Comparison of ENCODE assay signal across 11 cellular contexts in the genomic region with DNA sequence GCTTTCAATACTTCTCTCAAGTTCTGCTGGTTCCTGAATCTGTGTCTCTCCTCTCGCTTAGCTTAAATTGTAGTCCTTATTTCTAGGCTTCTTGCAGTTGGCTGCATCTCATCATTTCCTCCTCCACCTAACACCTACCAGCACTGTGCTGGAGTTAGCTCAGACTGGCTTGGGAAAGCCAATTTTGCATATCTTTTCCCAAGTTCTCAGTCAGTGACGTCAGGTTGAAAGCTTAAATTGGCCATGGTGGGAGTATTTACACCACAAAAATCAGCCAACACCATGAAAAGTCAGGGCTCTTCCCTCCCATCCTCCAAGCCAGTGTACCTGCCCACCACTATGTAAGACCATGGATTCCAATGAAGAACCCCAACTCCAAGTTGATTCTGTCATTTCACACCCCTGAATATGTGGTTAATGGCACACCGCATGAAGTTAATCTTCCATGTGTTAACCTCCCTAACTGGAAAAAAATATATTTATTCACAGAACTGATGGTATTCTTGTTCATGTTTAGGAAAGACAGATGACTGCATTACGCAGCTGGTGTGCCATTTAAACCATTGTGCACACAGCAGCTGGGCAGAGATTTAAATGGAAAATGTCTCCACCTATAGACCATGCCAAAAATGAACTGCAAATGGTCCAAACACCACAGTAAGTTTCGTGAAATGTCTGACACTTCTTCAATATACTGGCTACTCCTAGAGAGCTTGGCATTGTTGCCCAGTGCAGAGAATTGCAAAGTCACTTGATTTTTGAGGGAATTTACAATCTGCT.
DNase-seq lines count a peak whose midpoint lies in the region; TF ChIP-seq lines count a peak whose summit lies in the region.
"Had no signal": no experiment of that assay in that cellular context is flagged by ENCODE, and none has a peak within 500 bp of the region (broad histone marks: within the 10 kb centered on the region; RNA-seq: fewer than 3 reads in every experiment).

No MANE protein-coding gene starts in this region.

- H3K9me3 Mint-ChIP-seq in neural progenitor cell, result no peaks in the 10 kb centered on the region
- H3K9me3 Mint-ChIP-seq: activated naive CD4-positive, alpha-beta T cell treated with anti-CD3 and anti-CD28 coated beads, Interleukin-2, amount 50 U/mL, for 24 hours had no signal

- no peak overlapping the region for H3K27ac Mint-ChIP-seq in neural progenitor cell
- H3K27ac Mint-ChIP-seq: activated naive CD4-positive, alpha-beta T cell treated with anti-CD3 and anti-CD28 coated beads, Interleukin-2, amount 50 U/mL, for 24 hours had no signal

- H3K9me2 ChIP-seq in SU-DHL-6 (replicated peaks; ENCODE audit: insufficient read depth, low read length), result no peaks in the 10 kb centered on the region

- CTCF ChIA-PET in HEK293 (lab: Yijun Ruan, JAX), result interaction anchor here (0.9 to 3.4 kb wide), 14 partner anchors 13 to 254 kb away, joined by 3 to 23 read pairs (median 4); no protein-coding TSS in a partner anchor

- H3K4me3 ChIP-seq in HEK293 (ENCODE audit: low read depth, low read length) (no peak overlapping the region), SU-DHL-6 (ENCODE audit: insufficient read depth, low read length, poor library complexity, severe bottlenecking) (no peak overlapping the region), neural progenitor cell (no peak overlapping the region), left ventricle myocardium inferior (no peak overlapping the region)

- intact Hi-C loops in left ventricle myocardium inferior (cut with micrococcal nuclease), result no loop called here

- H3K27me3 ChIP-seq in SU-DHL-6 (ENCODE audit: low read length), result no peaks in the 10 kb centered on the region
- H3K27me3 ChIP-seq in neural progenitor cell, result no peaks in the 10 kb centered on the region
- no peaks in the 10 kb centered on the region for H3K27me3 ChIP-seq in left ventricle myocardium inferior (ENCODE audit: low read depth)

- H3K4me1 Mint-ChIP-seq in neural progenitor cell, result no peaks in the 10 kb centered on the region

- H3K4me1 ChIP-seq in HEK293 (ENCODE audit: control insufficient read depth, insufficient read depth, low read length) (no peaks in the 10 kb centered on the region), neural progenitor cell (no peaks in the 10 kb centered on the region), left ventricle myocardium inferior (no peaks in the 10 kb centered on the region)

- H3K9ac ChIP-seq in SU-DHL-6 (ENCODE audit: low read length) (no peak overlapping the region), neural progenitor cell (no peak overlapping the region)

- H3K79me2 ChIP-seq in SU-DHL-6 (ENCODE audit: insufficient read depth, low read length), result no peaks in the 10 kb centered on the region
- H3K79me2 ChIP-seq in neural progenitor cell (ENCODE audit: low read depth), result no peaks in the 10 kb centered on the region

- H3K27me3 Mint-ChIP-seq in neural progenitor cell (ENCODE audit: insufficient read depth, low read depth), result peaks cover 2% of the 10 kb centered on the region
- H3K27me3 Mint-ChIP-seq: activated naive CD4-positive, alpha-beta T cell treated with anti-CD3 and anti-CD28 coated beads, Interleukin-2, amount 50 U/mL, for 24 hours had no signal

- H2AFZ ChIP-seq in SU-DHL-6 (ENCODE audit: low read depth, low read length, severe bottlenecking), result no peak overlapping the region
- H2AFZ ChIP-seq in neural progenitor cell (replicated peaks), result no peak overlapping the region

- H3K36me3 Mint-ChIP-seq in neural progenitor cell, result no peaks in the 10 kb centered on the region
- H3K36me3 Mint-ChIP-seq: activated naive CD4-positive, alpha-beta T cell treated with anti-CD3 and anti-CD28 coated beads, Interleukin-2, amount 50 U/mL, for 24 hours had no signal

- H3K27ac ChIP-seq in HEK293 (ENCODE audit: extremely low read depth, low read depth, low read length) (no peak overlapping the region), SU-DHL-6 (ENCODE audit: low read depth, low read length) (no peak overlapping the region), neural progenitor cell (no peak overlapping the region), left ventricle myocardium inferior (replicated peaks) (no peak overlapping the region)

- H3K4me2 ChIP-seq in SU-DHL-6 (ENCODE audit: low read depth, low read length, poor library complexity, severe bottlenecking) (no peak overlapping the region), neural progenitor cell (no peak overlapping the region)

- H3K9me3 ChIP-seq in HEK293 (ENCODE audit: control insufficient read depth, insufficient read depth, low read depth, low read length) (no peaks in the 10 kb centered on the region), SU-DHL-6 (ENCODE audit: insufficient read depth, low read length) (no peaks in the 10 kb centered on the region), neural progenitor cell (ENCODE audit: low read depth) (no peaks in the 10 kb centered on the region), left ventricle myocardium inferior (replicated peaks) (no peaks in the 10 kb centered on the region)

- H4K20me1 ChIP-seq in SU-DHL-6 (ENCODE audit: low read depth, low read length) (no peaks in the 10 kb centered on the region), neural progenitor cell (ENCODE audit: low read depth) (no peaks in the 10 kb centered on the region)

- H3K36me3 ChIP-seq in HEK293 (ENCODE audit: control insufficient read depth in 2 of 2, insufficient read depth in 1 of 2, low read length in 2 of 2) (no peaks in the 10 kb centered on the region), SU-DHL-6 (ENCODE audit: low read length) (no peaks in the 10 kb centered on the region), neural progenitor cell (no peaks in the 10 kb centered on the region), left ventricle myocardium inferior (no peaks in the 10 kb centered on the region)

- DNase-seq in NCI-H2171 treated with DMSO at 0.1 percent for 48 hours (lab: John Stamatoyannopoulos, UW) (peak; percentile 25), NCI-H2171 (lab: John Stamatoyannopoulos, UW) (no peak), neural progenitor cell (ENCODE audit: low spot score) (no peak), left ventricle myocardium inferior (no peak), ureter (ENCODE audit: low spot score) (no peak)
- DNase-seq in activated effector memory CD4-positive, alpha-beta T cell treated with anti-CD3 and anti-CD28 coated beads, Interleukin-2, amount 50 U/mL, for 16 hours, result no peak
- DNase-seq: C1 segment of cervical spinal cord; effector memory CD4-positive, alpha-beta T cell had no signal

- H3F3A ChIP-seq in SU-DHL-6 (ENCODE audit: insufficient read depth) (no peaks in the 10 kb centered on the region), neural progenitor cell (ENCODE audit: low read depth) (no peaks in the 10 kb centered on the region)

- no peak overlapping the region for H3K4me3 Mint-ChIP-seq in neural progenitor cell
- H3K4me3 Mint-ChIP-seq: activated naive CD4-positive, alpha-beta T cell treated with anti-CD3 and anti-CD28 coated beads, Interleukin-2, amount 50 U/mL, for 24 hours had no signal

- POLR2A ChIA-PET in HEK293 (lab: Yijun Ruan, JAX), result no interaction called here

- no peak for TF ChIP-seq CTCF in HEK293 (tag by site-specific recombination; IDR thresholded peaks at IDR 0.05)
- TF ChIP-seq CTCF in SU-DHL-6 (IDR thresholded peaks at IDR 0.05; ENCODE audit: insufficient read depth, low read length, poor library complexity, severe bottlenecking), result peak; percentile 17
- TF ChIP-seq CTCF in neural progenitor cell (IDR thresholded peaks at IDR 0.05), result peak; percentile 37
- TF ChIP-seq CTCF in left ventricle myocardium inferior (IDR thresholded peaks at IDR 0.05; ENCODE audit: borderline replicate concordance), result no peak

TF ChIP-seq in HEK293, 187 proteins besides CTCF, POLR2A, EP300 and RAD21:
- TF ChIP-seq ZNF654 (tag by site-specific recombination; IDR thresholded peaks at IDR 0.05; ENCODE audit: low read depth) (peak; percentile 53), ZFP3 (tag by site-specific recombination; IDR thresholded peaks at IDR 0.05; ENCODE audit: low read depth) (no peak), ZSCAN30 (tag by site-specific recombination; IDR thresholded peaks at IDR 0.05) (0 out of 2 replicates have a peak, but pooled peaks have one; percentile 21), TRIM28 (IDR thresholded peaks at IDR 0.05; ENCODE audit: borderline replicate concordance, low read length) (peak; percentile 98; the same call in 1 of the 2 replicates), ZNF121 (tag by site-specific recombination; IDR thresholded peaks at IDR 0.05) (no peak), ZFP69B (tag by site-specific recombination; IDR thresholded peaks at IDR 0.05) (no peak), SETDB1 (IDR thresholded peaks at IDR 0.05; ENCODE audit: insufficient read length, low read length) (peak; percentile 85), ZSCAN16 (tag by site-specific recombination; IDR thresholded peaks at IDR 0.05) (no peak), ZNF629 (tag by site-specific recombination; IDR thresholded peaks at IDR 0.05) (no peak), ZNF350 (tag by site-specific recombination; IDR thresholded peaks at IDR 0.05) (no peak)
- TF ChIP-seq, protein P1, sequence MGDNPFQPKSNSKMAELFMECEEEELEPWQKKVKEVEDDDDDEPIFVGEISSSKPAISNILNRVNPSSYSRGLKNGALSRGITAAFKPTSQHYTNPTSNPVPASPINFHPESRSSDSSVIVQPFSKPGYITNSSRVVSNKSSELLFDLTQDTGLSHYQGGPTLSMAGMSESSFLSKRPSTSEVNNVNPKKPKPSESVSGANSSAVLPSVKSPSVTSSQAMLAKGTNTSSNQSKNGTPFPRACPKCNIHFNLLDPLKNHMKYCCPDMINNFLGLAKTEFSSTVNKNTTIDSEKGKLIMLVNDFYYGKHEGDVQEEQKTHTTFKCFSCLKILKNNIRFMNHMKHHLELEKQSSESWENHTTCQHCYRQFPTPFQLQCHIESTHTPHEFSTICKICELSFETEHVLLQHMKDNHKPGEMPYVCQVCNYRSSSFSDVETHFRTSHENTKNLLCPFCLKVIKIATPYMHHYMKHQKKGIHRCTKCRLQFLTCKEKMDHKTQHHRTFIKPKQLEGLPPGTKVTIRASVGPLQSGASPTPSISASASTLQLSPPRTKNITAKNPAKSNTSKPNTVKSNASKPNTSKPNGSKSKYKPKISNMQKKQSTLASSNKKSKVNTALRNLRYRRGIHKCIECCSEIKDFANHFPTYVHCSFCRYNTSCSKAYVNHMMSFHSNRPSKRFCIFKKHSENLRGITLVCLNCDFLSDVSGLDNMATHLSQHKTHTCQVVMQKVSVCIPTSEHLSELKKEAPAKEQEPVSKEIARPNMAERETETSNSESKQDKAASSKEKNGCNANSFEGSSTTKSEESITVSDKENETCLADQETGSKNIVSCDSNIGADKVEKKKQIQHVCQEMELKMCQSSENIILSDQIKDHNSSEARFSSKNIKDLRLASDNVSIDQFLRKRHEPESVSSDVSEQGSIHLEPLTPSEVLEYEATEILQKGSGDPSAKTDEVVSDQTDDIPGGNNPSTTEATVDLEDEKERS (tag by site-specific recombination; IDR thresholded peaks at IDR 0.05), result no peak

Comparison
In these comparisons a context has a peak if more than half of its experiments do, and no peak if none do; other contexts are left out.
1. CTCF ChIP-seq: peak in SU-DHL-6 (single experiment) and neural progenitor cell (single experiment); none in HEK293 (single experiment) and left ventricle myocardium inferior (single experiment).